Comparison of ENCODE assay signal across 2 cellular contexts in the genomic region with DNA sequence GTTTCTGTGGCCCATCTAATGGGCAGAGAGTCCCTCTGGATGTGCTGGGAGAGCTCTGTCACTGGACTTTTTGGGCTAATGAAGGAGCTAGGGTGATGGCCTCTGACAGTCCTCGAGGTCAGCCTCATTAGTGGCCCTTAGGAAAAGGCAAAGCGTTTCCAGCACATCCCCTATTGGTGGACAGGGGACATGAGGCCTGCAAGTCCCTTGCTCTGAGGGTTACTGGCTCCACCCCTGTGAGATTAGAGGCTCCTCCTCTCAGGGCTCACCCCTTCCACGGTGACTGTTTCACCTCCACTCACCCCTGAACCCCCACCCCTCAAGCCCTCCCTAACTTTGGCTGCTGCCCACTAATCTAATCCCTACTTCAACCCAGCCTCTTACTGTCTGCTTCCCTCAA.
TF ChIP-seq lines count a peak whose summit lies in the region.

No MANE protein-coding gene starts in this region.

TF ChIP-seq in A549, 52 proteins besides CTCF, POLR2A, EP300 and RAD21:
- no peak for TF ChIP-seq JUNB (IDR thresholded peaks at IDR 0.05)
- no peak for TF ChIP-seq HOXB13 (CRISPR knock-in tag; IDR thresholded peaks at IDR 0.05; ENCODE audit: low read depth)
- TF ChIP-seq KDM1A (IDR thresholded peaks at IDR 0.05; ENCODE audit: low read depth) = no peak
- no peak for TF ChIP-seq CHD4 (IDR thresholded peaks at IDR 0.05; ENCODE audit: borderline replicate concordance)
- TF ChIP-seq CHD2 (IDR thresholded peaks at IDR 0.05; ENCODE audit: low read length, partially characterized antibody) = no peak
- TF ChIP-seq SREBF2 (IDR thresholded peaks at IDR 0.05) = no peak
- no peak for TF ChIP-seq EHMT2 (IDR thresholded peaks at IDR 0.05; ENCODE audit: low read depth)
- no peak for TF ChIP-seq TFCP2L1 (CRISPR knock-in tag; IDR thresholded peaks at IDR 0.05)
- no peak for TF ChIP-seq CEBPB (IDR thresholded peaks at IDR 0.05)
- no peak for TF ChIP-seq JUN (IDR thresholded peaks at IDR 0.05)
- TF ChIP-seq, protein P1, sequence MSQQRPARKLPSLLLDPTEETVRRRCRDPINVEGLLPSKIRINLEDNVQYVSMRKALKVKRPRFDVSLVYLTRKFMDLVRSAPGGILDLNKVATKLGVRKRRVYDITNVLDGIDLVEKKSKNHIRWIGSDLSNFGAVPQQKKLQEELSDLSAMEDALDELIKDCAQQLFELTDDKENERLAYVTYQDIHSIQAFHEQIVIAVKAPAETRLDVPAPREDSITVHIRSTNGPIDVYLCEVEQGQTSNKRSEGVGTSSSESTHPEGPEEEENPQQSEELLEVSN (IDR thresholded peaks at IDR 0.05; ENCODE audit: borderline replicate concordance, low read depth) = no peak
- no peak for TF ChIP-seq ESRRA (IDR thresholded peaks at IDR 0.05; ENCODE audit: borderline replicate concordance, low read length)
- TF ChIP-seq EHF (CRISPR knock-in tag; IDR thresholded peaks at IDR 0.05) = no peak

TF ChIP-seq in IMR-90, 13 proteins besides CTCF, POLR2A, EP300 and RAD21:
- TF ChIP-seq MXI1 (IDR thresholded peaks at IDR 0.05; ENCODE audit: borderline replicate concordance, low read depth, low read length) = no peak
- TF ChIP-seq CHD1 (IDR thresholded peaks at IDR 0.05; ENCODE audit: low read depth, low read length) = no peak
- TF ChIP-seq, protein P2, sequence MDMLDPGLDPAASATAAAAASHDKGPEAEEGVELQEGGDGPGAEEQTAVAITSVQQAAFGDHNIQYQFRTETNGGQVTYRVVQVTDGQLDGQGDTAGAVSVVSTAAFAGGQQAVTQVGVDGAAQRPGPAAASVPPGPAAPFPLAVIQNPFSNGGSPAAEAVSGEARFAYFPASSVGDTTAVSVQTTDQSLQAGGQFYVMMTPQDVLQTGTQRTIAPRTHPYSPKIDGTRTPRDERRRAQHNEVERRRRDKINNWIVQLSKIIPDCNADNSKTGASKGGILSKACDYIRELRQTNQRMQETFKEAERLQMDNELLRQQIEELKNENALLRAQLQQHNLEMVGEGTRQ (IDR thresholded peaks at IDR 0.05; ENCODE audit: low read depth, low read length) = no peak
- no peak for TF ChIP-seq NFE2L2 (IDR thresholded peaks at IDR 0.05; ENCODE audit: low read depth, low read length)
- no peak for TF ChIP-seq BHLHE40 (IDR thresholded peaks at IDR 0.05; ENCODE audit: low read depth, low read length)
- TF ChIP-seq FOS (IDR thresholded peaks at IDR 0.05; ENCODE audit: low read depth, low read length) = no peak
- no peak for TF ChIP-seq MAZ (IDR thresholded peaks at IDR 0.05; ENCODE audit: borderline replicate concordance, low read depth, low read length)
- no peak for TF ChIP-seq RCOR1 (IDR thresholded peaks at IDR 0.05; ENCODE audit: insufficient replicate concordance, low read length)
- no peak for TF ChIP-seq SMC3 (IDR thresholded peaks at IDR 0.05; ENCODE audit: low read depth, low read length)
- no peak for TF ChIP-seq RFX5 (IDR thresholded peaks at IDR 0.05; ENCODE audit: low read depth, low read length)
- no peak for TF ChIP-seq CEBPB (IDR thresholded peaks at IDR 0.05; ENCODE audit: low read depth, low read length)
- TF ChIP-seq MAFK (IDR thresholded peaks at IDR 0.05; ENCODE audit: low read depth, low read length) = no peak
- TF ChIP-seq, protein P3, sequence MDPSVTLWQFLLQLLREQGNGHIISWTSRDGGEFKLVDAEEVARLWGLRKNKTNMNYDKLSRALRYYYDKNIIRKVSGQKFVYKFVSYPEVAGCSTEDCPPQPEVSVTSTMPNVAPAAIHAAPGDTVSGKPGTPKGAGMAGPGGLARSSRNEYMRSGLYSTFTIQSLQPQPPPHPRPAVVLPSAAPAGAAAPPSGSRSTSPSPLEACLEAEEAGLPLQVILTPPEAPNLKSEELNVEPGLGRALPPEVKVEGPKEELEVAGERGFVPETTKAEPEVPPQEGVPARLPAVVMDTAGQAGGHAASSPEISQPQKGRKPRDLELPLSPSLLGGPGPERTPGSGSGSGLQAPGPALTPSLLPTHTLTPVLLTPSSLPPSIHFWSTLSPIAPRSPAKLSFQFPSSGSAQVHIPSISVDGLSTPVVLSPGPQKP (IDR thresholded peaks at IDR 0.05; ENCODE audit: borderline replicate concordance, low read depth, low read length) = no peak
